8 cellular contexts compared by ENCODE assay signal in the genomic region with DNA sequence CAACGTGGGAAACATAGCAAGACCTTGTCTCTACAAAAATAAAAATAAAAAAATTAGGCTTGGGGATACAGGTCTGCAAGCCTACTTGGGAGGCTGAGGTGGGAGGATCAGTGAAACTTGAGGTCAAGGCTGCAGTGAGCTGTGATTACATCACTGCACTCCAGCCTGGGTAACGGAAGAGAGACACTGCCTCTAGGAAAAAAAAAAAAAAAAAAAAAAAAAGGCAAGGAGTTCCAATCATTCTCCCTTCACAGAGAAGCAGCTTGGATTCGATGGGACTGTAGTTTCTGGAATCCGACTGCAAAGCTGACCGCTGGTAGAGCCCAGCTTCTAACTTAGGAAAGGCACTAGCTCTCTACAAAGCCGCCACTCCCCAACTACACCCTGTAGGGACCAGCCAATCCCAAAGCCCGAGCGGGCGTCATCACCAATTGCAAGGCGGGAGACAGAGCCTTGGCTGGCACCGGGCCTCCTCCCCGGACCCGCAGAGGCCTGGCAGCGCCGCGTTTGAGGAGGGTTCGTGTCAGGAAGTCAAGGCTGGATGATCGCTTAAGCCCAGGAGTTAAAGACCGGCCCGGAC. TPM values are rescaled to one million over a fixed set of nuclear protein-coding genes. Genes with fewer than 3 reads are reported as not detected.
DNase-seq lines count a peak whose midpoint lies in the region; TF ChIP-seq lines count a peak whose summit lies in the region.

No MANE protein-coding gene starts in this region.

- H3K79me2 ChIP-seq in GM23248 (ENCODE audit: insufficient read depth), result peaks cover 24% of the 10 kb centered on the region
- peaks cover 20% of the 10 kb centered on the region for H3K79me2 ChIP-seq in Karpas-422 (ENCODE audit: low read length)
- no peaks in the 10 kb centered on the region for H3K79me2 ChIP-seq in neural cell (replicated peaks; ENCODE audit: insufficient read depth, low read length)

- peak; percentile 65 for TF ChIP-seq POLR2A in Raji (IDR thresholded peaks at IDR 0.05; ENCODE audit: insufficient read depth, low read depth, low read length)

- no peak for TF ChIP-seq RAD21 in neural cell (conservative IDR thresholded peaks at IDR 0.05)

- H3K9me3 ChIP-seq in GM23248 (ENCODE audit: low read depth), result no peaks in the 10 kb centered on the region
- H3K9me3 ChIP-seq in Karpas-422 (ENCODE audit: low read length), result no peaks in the 10 kb centered on the region
- no peaks in the 10 kb centered on the region for H3K9me3 ChIP-seq in neural cell (ENCODE audit: low read length)
- H3K9me3 ChIP-seq in stomach smooth muscle (ENCODE audit: control insufficient read depth in 2 of 2, low read length in 2 of 2), result no peaks in the 10 kb centered on the region

- WGBS in GM23248 (ENCODE audit: low coverage in 1 of 2, low lambda C conversion rate in 2 of 2, missing lambda C conversion rate in 2 of 2), 2 experiments, result 9 to 10% methylated on average over 20 of the region's 20 CpGs

- TF ChIP-seq CTCF in fibroblast of villous mesenchyme (IDR thresholded peaks at IDR 0.05; ENCODE audit: insufficient read depth, low read depth, low read length) (no peak), neural cell (IDR thresholded peaks at IDR 0.05; ENCODE audit: poor library complexity, severe bottlenecking) (no peak)

- H3F3A ChIP-seq in GM23248 (ENCODE audit: insufficient read depth) (peaks cover 28% of the 10 kb centered on the region), neural cell (ENCODE audit: insufficient read depth, low read length, poor library complexity, severe bottlenecking) (no peaks in the 10 kb centered on the region)

- no peak for TF ChIP-seq EP300 in neural cell (conservative IDR thresholded peaks at IDR 0.05; ENCODE audit: poor library complexity, severe bottlenecking)

- H4K20me1 ChIP-seq in GM23248 (ENCODE audit: insufficient read depth) (no peaks in the 10 kb centered on the region), Karpas-422 (ENCODE audit: insufficient read depth, low read depth, low read length) (no peaks in the 10 kb centered on the region), neural cell (ENCODE audit: insufficient read depth) (no peaks in the 10 kb centered on the region)

- H3K4me1 ChIP-seq in GM23248 (ENCODE audit: insufficient read depth), result peaks cover 21% of the 10 kb centered on the region
- H3K4me1 ChIP-seq in Karpas-422 (ENCODE audit: low read length), result peaks cover 31% of the 10 kb centered on the region
- peaks cover 33% of the 10 kb centered on the region for H3K4me1 ChIP-seq in stomach smooth muscle (ENCODE audit: control insufficient read depth, insufficient read depth, low read length)

- no peaks in the 10 kb centered on the region for H3K9me2 ChIP-seq in GM23248 (ENCODE audit: insufficient read depth)
- no peaks in the 10 kb centered on the region for H3K9me2 ChIP-seq in Karpas-422 (replicated peaks; ENCODE audit: insufficient read depth, low read length)
- no peaks in the 10 kb centered on the region for H3K9me2 ChIP-seq in neural cell (ENCODE audit: insufficient read depth, low read length)

- H3K4me2 ChIP-seq in GM23248 (ENCODE audit: unreplicated experiment) (peak overlapping the region; percentile 95), Karpas-422 (ENCODE audit: low read depth, low read length, poor library complexity, severe bottlenecking) (peak overlapping the region; percentile 85), neural cell (ENCODE audit: low read length) (no peak overlapping the region)

- peak overlapping the region; percentile 86 for H3K9ac ChIP-seq in GM23248
- H3K9ac ChIP-seq in Karpas-422 (ENCODE audit: low read length), result peak overlapping the region; percentile 64
- peak overlapping the region; percentile 64 for H3K9ac ChIP-seq in neural cell (ENCODE audit: low read length)
- peak overlapping the region; percentile 78 to 84 for H3K9ac ChIP-seq in stomach smooth muscle (ENCODE audit: low read length in 2 of 2)

- DNase-seq in DMS79 treated with DMSO at 0.1 percent for 48 hours (lab: John Stamatoyannopoulos, UW), result peak; percentile 91
- DNase-seq in GM23248, result peak; percentile 94
- peak; percentile 90 for DNase-seq in Karpas-422
- DNase-seq in activated gamma-delta T cell (lab: John Stamatoyannopoulos, UW), result peak; percentile 58
- DNase-seq in fibroblast of villous mesenchyme (ENCODE audit: low read depth), result peak; percentile 84

- H3K27ac ChIP-seq in GM23248, result peak overlapping the region; percentile 90
- no peak overlapping the region for H3K27ac ChIP-seq in Karpas-422 (ENCODE audit: low read length)
- H3K27ac ChIP-seq in neural cell (ENCODE audit: low read length), result no peak overlapping the region
- peak overlapping the region; percentile 94 for H3K27ac ChIP-seq in stomach smooth muscle (ENCODE audit: low read length)

- in situ Hi-C loops in GM23248 (cut with MboI), result no loop called here

- H3K27me3 ChIP-seq in GM23248 (replicated peaks; ENCODE audit: insufficient read depth) (no peaks in the 10 kb centered on the region), Karpas-422 (ENCODE audit: low read length) (no peaks in the 10 kb centered on the region), neural cell (ENCODE audit: insufficient read depth, low read depth, low read length) (no peaks in the 10 kb centered on the region), stomach smooth muscle (ENCODE audit: control insufficient read depth in 1 of 2, insufficient read depth in 2 of 2, low read length in 2 of 2) (no peaks in the 10 kb centered on the region)

- H3K4me3 ChIP-seq in GM23248 (peak overlapping the region; percentile 79), Karpas-422 (ENCODE audit: low read length) (peak overlapping the region; percentile 79), fibroblast of villous mesenchyme (ENCODE audit: low read depth, low read length) (peak overlapping the region; percentile 69), neural cell (ENCODE audit: low read length) (peak overlapping the region; percentile 67), stomach smooth muscle (ENCODE audit: low read length in 2 of 2) (peak overlapping the region; percentile 67 to 93)

- H3K36me3 ChIP-seq in GM23248 (ENCODE audit: low read depth), result 0 out of 2 replicates have a peak, but pooled peaks cover 4% of the 10 kb centered on the region
- H3K36me3 ChIP-seq in Karpas-422 (ENCODE audit: insufficient read depth, low read length), result no peaks in the 10 kb centered on the region
- H3K36me3 ChIP-seq in neural cell (ENCODE audit: insufficient read depth, low read length), result no peaks in the 10 kb centered on the region
- H3K36me3 ChIP-seq in stomach smooth muscle (ENCODE audit: control insufficient read depth in 2 of 2, insufficient read depth in 2 of 2, low read length in 2 of 2), result peaks cover 5 to 6% of the 10 kb centered on the region in 2 donors

- H2AFZ ChIP-seq in GM23248 (peak overlapping the region; percentile 96), Karpas-422 (ENCODE audit: low read length) (peak overlapping the region; percentile 61), neural cell (ENCODE audit: low read depth, low read length) (no peak overlapping the region)

TF ChIP-seq in neural cell, 6 proteins besides CTCF, POLR2A, EP300 and RAD21 (continues in another document):
- TF ChIP-seq SMC3 (conservative IDR thresholded peaks at IDR 0.05; ENCODE audit: poor library complexity) (no peak), TAF1 (IDR thresholded peaks at IDR 0.05; ENCODE audit: low read depth) (no peak), EZH2 (IDR thresholded peaks at IDR 0.05; ENCODE audit: borderline replicate concordance, insufficient read depth, low read length, poor library complexity, severe bottlenecking) (no peak)

RNA-seq across cellular contexts. Expression of a gene that starts 0.7 kb away (rescaled TPM):
- 24.5 and 34.9 TPM in 2 replicates for total RNA-seq in GM23248 (2014; rRNA removed; shearing (Covaris generic))
- polyA plus RNA-seq in GM23248 (2016; fragmentation: Nextera tagmentation; extraction: Ambion mirVana), result 40.3 and 41.3 TPM in 2 replicates
- 21.1 and 26.4 TPM in 2 replicates for total RNA-seq in Karpas-422 (2014; rRNA removed; shearing (Covaris generic); ENCODE audit: low replicate concordance)
- total RNA-seq in fibroblast of villous mesenchyme, result 37.7 and 47.1 TPM in 2 replicates
- 9.8 and 13.0 TPM in 2 replicates for polyA plus RNA-seq in neural cell
- 3.4 and 4.9 TPM in 2 replicates for polyA minus RNA-seq in neural cell

RNA-seq across cellular contexts. Expression of a gene that starts 27.8 kb away (rescaled TPM):
- 13.6 and 17.5 TPM in 2 replicates for total RNA-seq in GM23248 (2014; rRNA removed; shearing (Covaris generic))
- polyA plus RNA-seq in GM23248 (2016; fragmentation: Nextera tagmentation; extraction: Ambion mirVana) (9.7 and 12.6 TPM in 2 replicates), neural cell (not detected in 2 replicates)
- total RNA-seq in Karpas-422 (2014; rRNA removed; shearing (Covaris generic); ENCODE audit: low replicate concordance), result 1.1 and 5.9 TPM in 2 replicates
- 26.7 and 39.3 TPM in 2 replicates for total RNA-seq in fibroblast of villous mesenchyme
- polyA minus RNA-seq in neural cell, result not detected in 2 replicates

RNA-seq across cellular contexts. Expression of a gene that starts 34.5 kb away (rescaled TPM):
- 48.4 and 62.6 TPM in 2 replicates for total RNA-seq in GM23248 (2014; rRNA removed; shearing (Covaris generic))
- polyA plus RNA-seq in GM23248 (2016; fragmentation: Nextera tagmentation; extraction: Ambion mirVana) (29.0 and 30.0 TPM in 2 replicates), neural cell (47.2 and 48.1 TPM in 2 replicates)
- 20.7 and 42.1 TPM in 2 replicates for total RNA-seq in Karpas-422 (2014; rRNA removed; shearing (Covaris generic); ENCODE audit: low replicate concordance)
- total RNA-seq in fibroblast of villous mesenchyme, result 35.4 and 39.0 TPM in 2 replicates
- 67.0 and 78.2 TPM in 2 replicates for polyA minus RNA-seq in neural cell

RNA-seq across cellular contexts. Expression of a gene that starts 37.4 kb away (rescaled TPM):
- 105 and 131 TPM in 2 replicates for total RNA-seq in GM23248 (2014; rRNA removed; shearing (Covaris generic))
- polyA plus RNA-seq in GM23248 (2016; fragmentation: Nextera tagmentation; extraction: Ambion mirVana) (44.9 and 45.7 TPM in 2 replicates), neural cell (213 and 286 TPM in 2 replicates)
- 68.6 and 139 TPM in 2 replicates for total RNA-seq in Karpas-422 (2014; rRNA removed; shearing (Covaris generic); ENCODE audit: low replicate concordance)
- 101 and 112 TPM in 2 replicates for total RNA-seq in fibroblast of villous mesenchyme
- polyA minus RNA-seq in neural cell, result 213 and 214 TPM in 2 replicates

RNA-seq across cellular contexts. Expression of a gene that starts 43.7 kb away (rescaled TPM):
- total RNA-seq in GM23248 (2014; rRNA removed; shearing (Covaris generic)), result 2.7 and 7.2 TPM in 2 replicates
- 4.9 and 5.1 TPM in 2 replicates for polyA plus RNA-seq in GM23248 (2016; fragmentation: Nextera tagmentation; extraction: Ambion mirVana)
- 6.9 and 15.8 TPM in 2 replicates for total RNA-seq in Karpas-422 (2014; rRNA removed; shearing (Covaris generic); ENCODE audit: low replicate concordance)
- total RNA-seq in fibroblast of villous mesenchyme, result 16.8 and 39.3 TPM in 2 replicates
- polyA plus RNA-seq in neural cell, result 7.7 and 16.5 TPM in 2 replicates
- 8.7 and 10.2 TPM in 2 replicates for polyA minus RNA-seq in neural cell

Comparison
In these comparisons a context has a peak if more than half of its experiments do, and no peak if none do; other contexts are left out.
1. H3K27ac ChIP-seq: peak in GM23248 (single experiment) and stomach smooth muscle (single experiment); none in Karpas-422 (single experiment) and neural cell (single experiment).
2. Peak in every context shown above with its lines, with median percentiles within 50 percentile points of each other: DNase-seq, H3K4me3 ChIP-seq and H3K9ac ChIP-seq.